5 cellular contexts compared by ENCODE assay signal in genomic region chr7:154006381-154006780, GRCh38. TPM values are rescaled to one million over a fixed set of nuclear protein-coding genes. Genes with fewer than 3 reads are reported as not detected.
"Had no signal": no experiment of that assay in that cellular context is flagged by ENCODE, and none has a peak within 500 bp of the region (broad histone marks: within the 10 kb centered on the region; RNA-seq: fewer than 3 reads in every experiment).

No MANE protein-coding gene starts in this region.

RNA-seq across cellular contexts. Expression of gene DPP6, which starts 45.8 kb away (rescaled TPM):
- total RNA-seq: GM23248, HFFc6, HT1080, IMR-90, K562 had no signal
- polyA plus RNA-seq: GM23248, IMR-90, K562 had no signal
